17 cellular contexts compared by ENCODE assay signal in genomic region chr5:29811914-29812679, GRCh38.
DNase-seq lines count a peak whose midpoint lies in the region; ATAC-seq and TF ChIP-seq lines count a peak whose summit lies in the region.
"Had no signal": no experiment of that assay in that cellular context is flagged by ENCODE, and none has a peak within 500 bp of the region (broad histone marks: within the 10 kb centered on the region; RNA-seq: fewer than 3 reads in every experiment).

No MANE protein-coding gene starts in this region.

- ATAC-seq in GM23338 = peak; percentile 60; the same call in 2 of the 3 replicates
- no peak for ATAC-seq in psoas muscle
- ATAC-seq in omental fat pad (ENCODE audit: low FRiP score) = no peak
- ATAC-seq in GM18867 (IDR thresholded peaks at IDR 0.05; ENCODE audit: unreplicated experiment) = no peak
- ATAC-seq: activated naive CD4-positive, alpha-beta T cell treated with anti-CD3 and anti-CD28 coated beads, Interleukin-2, amount 50 U/mL, for 72 hours had no signal

- no peak overlapping the region for H3K27ac ChIP-seq in 22Rv1
- no peak overlapping the region for H3K27ac ChIP-seq in GM23338 (ENCODE audit: low read depth)
- H3K27ac ChIP-seq in psoas muscle = no peak overlapping the region
- no peak overlapping the region for H3K27ac ChIP-seq in uterus
- H3K27ac ChIP-seq: esophagus muscularis mucosa, KMS-11 had no signal

- no peak overlapping the region for H2AFZ ChIP-seq in GM23338

- peak; percentile 41 for TF ChIP-seq CTCF in 22Rv1 (IDR thresholded peaks at IDR 0.05)
- peak; percentile 53 to 58 for TF ChIP-seq CTCF in GM23338 (conservative IDR thresholded peaks at IDR 0.05; ENCODE audit: low read depth in 2 of 2)
- no peak for TF ChIP-seq CTCF in psoas muscle (IDR thresholded peaks at IDR 0.05)
- TF ChIP-seq CTCF in uterus (IDR thresholded peaks at IDR 0.05) = no peak
- TF ChIP-seq CTCF in omental fat pad (IDR thresholded peaks at IDR 0.05) = no peak

- H3K9me3 ChIP-seq in psoas muscle = no peaks in the 10 kb centered on the region
- no peaks in the 10 kb centered on the region for H3K9me3 ChIP-seq in uterus
- H3K9me3 ChIP-seq: esophagus muscularis mucosa had no signal

- H3K9me3 Mint-ChIP-seq in GM23338 = no peaks in the 10 kb centered on the region

- no peaks in the 10 kb centered on the region for H3K9me2 ChIP-seq in GM23338 (ENCODE audit: insufficient read depth)

- H3F3A ChIP-seq in GM23338 (replicated peaks; ENCODE audit: low read depth) = no peaks in the 10 kb centered on the region

- H3K27me3 ChIP-seq in GM23338 (ENCODE audit: insufficient read depth) (no peaks in the 10 kb centered on the region), psoas muscle (ENCODE audit: insufficient read depth in 3 of 3, low read length in 2 of 3) (peaks cover 0 to 1% (median 0%) of the 10 kb centered on the region in 3 donors), uterus (no peaks in the 10 kb centered on the region)
- H3K27me3 ChIP-seq: esophagus muscularis mucosa had no signal

- H3K27me3 Mint-ChIP-seq in GM23338 (ENCODE audit: insufficient read depth, low read depth, poor library complexity) = no peaks in the 10 kb centered on the region
- H3K27me3 Mint-ChIP-seq: activated CD4-positive, alpha-beta T cell treated with anti-CD3 and anti-CD28 coated beads, Interleukin-2, amount 10 ng/mL, durations not matched to agents 24 days and 14 days had no signal

- no peak for TF ChIP-seq POLR2A in uterus (IDR thresholded peaks at IDR 0.05)

- H3K79me2 ChIP-seq in GM23338 (replicated peaks; ENCODE audit: insufficient read depth) = no peaks in the 10 kb centered on the region

- H3K4me2 ChIP-seq in GM23338 = no peak overlapping the region
- H3K4me2 ChIP-seq: KMS-11 had no signal

- 63 to 81% (median 69%) methylated on average over 2 of the region's 2 CpGs for WGBS in psoas muscle, 3 donors

- no peaks in the 10 kb centered on the region for H3K36me3 Mint-ChIP-seq in GM23338 (ENCODE audit: low read depth)

- H3K4me3 Mint-ChIP-seq in GM23338 = no peak overlapping the region
- H3K4me3 Mint-ChIP-seq: activated CD4-positive, alpha-beta T cell treated with anti-CD3 and anti-CD28 coated beads, Interleukin-2, amount 10 ng/mL, durations not matched to agents 24 days and 14 days had no signal

- intact Hi-C loops in psoas muscle (cut with DNase I) (no loop called here), uterus (cut with DNase I; ENCODE audit: low total_unique reads) (no loop called here)

- H4K20me1 ChIP-seq in GM23338 (replicated peaks; ENCODE audit: insufficient read depth) = no peaks in the 10 kb centered on the region

- H3K4me1 Mint-ChIP-seq in GM23338 = no peaks in the 10 kb centered on the region
- H3K4me1 Mint-ChIP-seq: activated CD4-positive, alpha-beta T cell treated with anti-CD3 and anti-CD28 coated beads, Interleukin-2, amount 10 ng/mL, durations not matched to agents 24 days and 14 days had no signal

- H3K4me1 ChIP-seq in GM23338 (ENCODE audit: insufficient read depth) = no peaks in the 10 kb centered on the region
- H3K4me1 ChIP-seq in psoas muscle = no peaks in the 10 kb centered on the region
- no peaks in the 10 kb centered on the region for H3K4me1 ChIP-seq in uterus
- H3K4me1 ChIP-seq: esophagus muscularis mucosa had no signal

- no peak overlapping the region for H3K27ac Mint-ChIP-seq in GM23338
- H3K27ac Mint-ChIP-seq: activated CD4-positive, alpha-beta T cell treated with anti-CD3 and anti-CD28 coated beads, Interleukin-2, amount 10 ng/mL, durations not matched to agents 24 days and 14 days; activated naive CD4-positive, alpha-beta T cell treated with anti-CD3 and anti-CD28 coated beads, Interleukin-2, amount 50 U/mL, for 72 hours had no signal

- H3K4me3 ChIP-seq in GM23338 (no peak overlapping the region), psoas muscle (no peak overlapping the region), uterus (no peak overlapping the region)
- H3K4me3 ChIP-seq: esophagus muscularis mucosa had no signal

- DNase-seq in GM23338 (ENCODE audit: low spot score) (peak; percentile 47), OCI-M1 (lab: John Stamatoyannopoulos, UW) (peak; percentile 62), glomerular visceral epithelial cell (ENCODE audit: extremely low spot score) (peak; percentile 11), psoas muscle (no peak), uterus (no peak), omental fat pad (ENCODE audit: low spot score) (no peak)
- DNase-seq: activated CD4-positive, alpha-beta T cell treated with anti-CD3 and anti-CD28 coated beads, Interleukin-2, amount 10 ng/mL, durations not matched to agents 24 days and 14 days; hypothalamus; NCI-H1436; NCI-H526 treated with DMSO at 0.1 percent for 48 hours; stimulated activated naive CD4-positive, alpha-beta T cell treated with Interleukin-2 at 50 U/mL for 16 hours; T-helper 2 cell had no signal

- H3K36me3 ChIP-seq in GM23338 (ENCODE audit: insufficient read depth) (no peaks in the 10 kb centered on the region), psoas muscle (ENCODE audit: insufficient read depth in 1 of 2, low read depth in 1 of 2) (no peaks in the 10 kb centered on the region), uterus (no peaks in the 10 kb centered on the region)
- H3K36me3 ChIP-seq: esophagus muscularis mucosa had no signal

TF ChIP-seq in GM23338, 12 proteins besides CTCF, POLR2A, EP300 and RAD21 (continues in another document):
- TF ChIP-seq ZNF331 (CRISPR knock-in tag; IDR thresholded peaks at IDR 0.05; ENCODE audit: low read depth) = no peak
- TF ChIP-seq ETS1 (IDR thresholded peaks at IDR 0.05) = no peak
- TF ChIP-seq REST (IDR thresholded peaks at IDR 0.05; ENCODE audit: unreplicated experiment) = no peak
- TF ChIP-seq CREB1 (CRISPR knock-in tag; IDR thresholded peaks at IDR 0.05; ENCODE audit: low read depth) = no peak

Comparison
In these comparisons a context has a peak if more than half of its experiments do, and no peak if none do; other contexts are left out.
1. CTCF ChIP-seq: peak in 22Rv1 (single experiment) and GM23338 (2 of 2); none in psoas muscle (single experiment), uterus (0 of 4) and omental fat pad (0 of 3).
2. DNase-seq: peak in GM23338 (single experiment), OCI-M1 (single experiment) and glomerular visceral epithelial cell (single experiment); none in psoas muscle (0 of 2), uterus (0 of 2) and omental fat pad (single experiment).